Comparison of ENCODE assay signal across 8 cellular contexts in the genomic region with DNA sequence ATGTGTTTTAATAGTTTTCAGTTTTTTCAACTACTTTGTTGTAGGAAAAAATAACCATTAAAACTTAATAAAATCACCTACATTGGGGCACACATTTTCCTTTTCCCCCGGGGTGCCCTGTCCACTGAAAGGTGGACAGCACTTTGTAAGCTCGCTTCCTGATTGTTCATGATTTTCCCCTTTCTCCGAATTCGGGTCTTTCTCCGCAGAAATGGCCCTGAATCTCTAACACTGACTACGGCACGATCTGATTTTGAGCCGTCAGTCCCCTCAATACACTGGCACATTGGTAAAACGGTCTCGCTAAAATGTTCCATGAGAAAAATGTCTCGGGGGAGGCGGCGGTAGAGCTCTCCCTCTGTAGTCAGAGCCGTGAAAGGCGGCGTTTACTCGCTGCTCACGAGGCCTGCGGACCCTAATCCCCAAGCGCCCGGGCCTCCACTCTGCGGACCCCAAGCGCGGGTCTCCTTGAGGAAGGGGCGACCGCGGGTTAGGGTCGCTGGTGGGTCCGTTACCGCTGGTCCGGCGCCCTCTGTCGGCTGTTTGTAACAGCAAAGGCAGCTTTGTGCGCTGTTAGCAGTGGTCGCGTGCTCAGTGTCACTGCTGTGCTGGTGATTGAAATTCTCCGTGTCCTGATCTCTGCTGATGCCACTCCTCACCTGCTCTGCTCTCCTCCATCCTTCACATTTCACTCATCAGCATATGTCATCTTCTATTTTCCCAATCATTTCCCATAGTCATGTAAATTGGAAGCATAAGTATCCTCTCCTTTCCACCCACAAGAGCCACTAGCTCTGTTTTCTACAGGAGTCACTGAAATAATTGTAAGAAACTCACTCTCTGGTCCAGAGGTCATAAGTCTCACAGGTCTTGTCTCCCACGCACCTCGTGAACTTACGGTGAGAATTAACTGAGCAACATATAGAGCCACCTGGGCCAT. TPM values are rescaled to one million over a fixed set of nuclear protein-coding genes. Genes with fewer than 3 reads are reported as not detected.
DNase-seq lines count a peak whose midpoint lies in the region; ATAC-seq and TF ChIP-seq lines count a peak whose summit lies in the region.

No MANE protein-coding gene starts in this region.

- peaks cover 60% of the 10 kb centered on the region for H3K27me3 Mint-ChIP-seq in activated naive CD8-positive, alpha-beta T cell treated with anti-CD3 and anti-CD28 coated beads, Interleukin-2, amount 10 ng/mL, durations not matched to agents 7 days and 5 days

- H3K4me3 ChIP-seq in SJSA1 (peak overlapping the region; percentile 23), hepatocyte (peak overlapping the region; percentile 55)

- H3K36me3 ChIP-seq in SJSA1 (no peaks in the 10 kb centered on the region), hepatocyte (replicated peaks; ENCODE audit: insufficient read depth, low read depth) (no peaks in the 10 kb centered on the region)

- peaks cover 8% of the 10 kb centered on the region for H3K4me1 Mint-ChIP-seq in activated naive CD8-positive, alpha-beta T cell treated with anti-CD3 and anti-CD28 coated beads, Interleukin-2, amount 10 ng/mL, durations not matched to agents 7 days and 5 days

- ATAC-seq in HG03025 (IDR thresholded peaks at IDR 0.05; ENCODE audit: low FRiP score, unreplicated experiment) (peak; percentile 62), sciatic nerve (peak; percentile 75)
- ATAC-seq in activated naive CD8-positive, alpha-beta T cell treated with anti-CD3 and anti-CD28 coated beads, Interleukin-2, amount 10 ng/mL, durations not matched to agents 7 days and 5 days (ENCODE audit: low read depth): peak; percentile 86

- H3K4me3 Mint-ChIP-seq in activated naive CD8-positive, alpha-beta T cell treated with anti-CD3 and anti-CD28 coated beads, Interleukin-2, amount 10 ng/mL, durations not matched to agents 7 days and 5 days: peak overlapping the region; percentile 68

- TF ChIP-seq CTCF in hepatocyte (IDR thresholded peaks at IDR 0.05; ENCODE audit: poor library complexity): peak; percentile 96

- no peaks in the 10 kb centered on the region for H3K36me3 Mint-ChIP-seq in activated naive CD8-positive, alpha-beta T cell treated with anti-CD3 and anti-CD28 coated beads, Interleukin-2, amount 10 ng/mL, durations not matched to agents 7 days and 5 days

- WGBS in hepatocyte (ENCODE audit: low lambda C conversion rate, missing lambda C conversion rate): 9% methylated on average over 40 of the region's 40 CpGs

- H3K4me2 ChIP-seq in hepatocyte: peak overlapping the region; percentile 91

- H3K27ac ChIP-seq in SJSA1 (no peak overlapping the region), hepatocyte (no peak overlapping the region)

- H3K27ac Mint-ChIP-seq in activated naive CD8-positive, alpha-beta T cell treated with anti-CD3 and anti-CD28 coated beads, Interleukin-2, amount 10 ng/mL, durations not matched to agents 7 days and 5 days: no peak overlapping the region

- no peaks in the 10 kb centered on the region for H4K20me1 ChIP-seq in hepatocyte (ENCODE audit: insufficient read depth, poor library complexity, severe bottlenecking)

- H3K9me3 Mint-ChIP-seq in activated naive CD8-positive, alpha-beta T cell treated with anti-CD3 and anti-CD28 coated beads, Interleukin-2, amount 10 ng/mL, durations not matched to agents 7 days and 5 days: no peaks in the 10 kb centered on the region

- H3K4me1 ChIP-seq in SJSA1 (replicated peaks) (no peaks in the 10 kb centered on the region), hepatocyte (ENCODE audit: insufficient read depth) (no peaks in the 10 kb centered on the region)

- DNase-seq in SHP77 (lab: John Stamatoyannopoulos, UW): peak; percentile 2 to 11
- DNase-seq in SHP77 treated with DMSO at 0.1 percent for 48 hours (lab: John Stamatoyannopoulos, UW): no peak
- DNase-seq in SJSA1 (ENCODE audit: low read depth in 1 of 2, low spot score in 2 of 2): peak in 1 of 2 experiments; percentile 23
- DNase-seq in activated naive CD8-positive, alpha-beta T cell treated with anti-CD3 and anti-CD28 coated beads, Interleukin-2, amount 10 ng/mL, durations not matched to agents 7 days and 5 days: peak; percentile 73
- peak; percentile 69 for DNase-seq in hepatocyte (ENCODE audit: low spot score)
- peak; percentile 75 for DNase-seq in sciatic nerve (ENCODE audit: low spot score)
- no peak for DNase-seq in hepatic stellate cell (ENCODE audit: low spot score)

- no peaks in the 10 kb centered on the region for H3K9me2 ChIP-seq in hepatocyte (replicated peaks; ENCODE audit: insufficient read depth)

- H3K27me3 ChIP-seq in SJSA1 (replicated peaks) (no peaks in the 10 kb centered on the region; the same call in 1 of the 2 replicates), hepatocyte (peaks cover 33% of the 10 kb centered on the region)

- no peaks in the 10 kb centered on the region for H3K79me2 ChIP-seq in hepatocyte

- POLR2A ChIA-PET in activated naive CD8-positive, alpha-beta T cell treated with anti-CD3 and anti-CD28 coated beads, Interleukin-2, amount 10 ng/mL, durations not matched to agents 7 days and 5 days (lab: Charles Lee): interaction anchor here (0.8 to 1.3 kb wide), 3 partner anchors 15 to 61 kb away, joined by 3 to 4 read pairs (median 3); a partner anchor contains a TSS

- peak overlapping the region; percentile 79 for H2AFZ ChIP-seq in hepatocyte

- intact Hi-C loops in sciatic nerve (cut with DNase I): no loop called here

- H3K9me3 ChIP-seq in SJSA1 (replicated peaks) (no peaks in the 10 kb centered on the region), hepatocyte (ENCODE audit: low read depth) (no peaks in the 10 kb centered on the region)

RNA-seq across cellular contexts. Expression of a gene that starts 10.8 kb away (rescaled TPM):
- total RNA-seq in SJSA1 (2014; rRNA removed; shearing (Covaris generic)): not detected in 2 replicates
- not detected for total RNA-seq in activated naive CD8-positive, alpha-beta T cell treated with anti-CD3 and anti-CD28 coated beads, Interleukin-2, amount 10 ng/mL, durations not matched to agents 7 days and 5 days
- total RNA-seq in hepatocyte (not detected in 2 replicates), sciatic nerve (not detected)
- polyA plus RNA-seq in hepatocyte: not detected in 2 replicates

RNA-seq across cellular contexts. Expression of a gene that starts 12.9 kb away (rescaled TPM):
- total RNA-seq in SJSA1 (2014; rRNA removed; shearing (Covaris generic)): not detected in 2 replicates
- total RNA-seq in activated naive CD8-positive, alpha-beta T cell treated with anti-CD3 and anti-CD28 coated beads, Interleukin-2, amount 10 ng/mL, durations not matched to agents 7 days and 5 days: not detected
- total RNA-seq in hepatocyte: not detected in 2 replicates
- not detected in 2 replicates for polyA plus RNA-seq in hepatocyte
- total RNA-seq in sciatic nerve: not detected

RNA-seq across cellular contexts. Expression of a gene that starts 28.2 kb away (rescaled TPM):
- total RNA-seq in SJSA1 (2014; rRNA removed; shearing (Covaris generic)): not detected in 2 replicates
- not detected for total RNA-seq in activated naive CD8-positive, alpha-beta T cell treated with anti-CD3 and anti-CD28 coated beads, Interleukin-2, amount 10 ng/mL, durations not matched to agents 7 days and 5 days
- total RNA-seq in hepatocyte (not detected in 2 replicates), sciatic nerve (not detected)
- not detected in 2 replicates for polyA plus RNA-seq in hepatocyte

RNA-seq across cellular contexts. Expression of a gene that starts 44.2 kb away (rescaled TPM):
- total RNA-seq in SJSA1 (2014; rRNA removed; shearing (Covaris generic)): not detected in 2 replicates
- not detected for total RNA-seq in activated naive CD8-positive, alpha-beta T cell treated with anti-CD3 and anti-CD28 coated beads, Interleukin-2, amount 10 ng/mL, durations not matched to agents 7 days and 5 days
- total RNA-seq in hepatocyte (not detected in 2 replicates), sciatic nerve (not detected)
- not detected in 2 replicates for polyA plus RNA-seq in hepatocyte

RNA-seq across cellular contexts. Expression of a gene that starts 45.4 kb away (rescaled TPM):
- total RNA-seq in SJSA1 (2014; rRNA removed; shearing (Covaris generic)): not detected in 2 replicates
- total RNA-seq in activated naive CD8-positive, alpha-beta T cell treated with anti-CD3 and anti-CD28 coated beads, Interleukin-2, amount 10 ng/mL, durations not matched to agents 7 days and 5 days: not detected
- total RNA-seq in hepatocyte (not detected in 2 replicates), sciatic nerve (not detected)
- polyA plus RNA-seq in hepatocyte: not detected in 2 replicates

Comparison
In these comparisons a context has a peak if more than half of its experiments do, and no peak if none do; other contexts are left out.
1. DNase-seq: peak in SHP77 (2 of 2), activated naive CD8-positive, alpha-beta T cell treated with anti-CD3 and anti-CD28 coated beads, Interleukin-2, amount 10 ng/mL, durations not matched to agents 7 days and 5 days (single experiment), hepatocyte (single experiment) and sciatic nerve (single experiment); none in SHP77 treated with DMSO at 0.1 percent for 48 hours (single experiment) and hepatic stellate cell (single experiment).
2. Peak in every context shown above with its lines, with median percentiles within 50 percentile points of each other: ATAC-seq.